1 cellular context compared by ENCODE assay signal in the genomic region with DNA sequence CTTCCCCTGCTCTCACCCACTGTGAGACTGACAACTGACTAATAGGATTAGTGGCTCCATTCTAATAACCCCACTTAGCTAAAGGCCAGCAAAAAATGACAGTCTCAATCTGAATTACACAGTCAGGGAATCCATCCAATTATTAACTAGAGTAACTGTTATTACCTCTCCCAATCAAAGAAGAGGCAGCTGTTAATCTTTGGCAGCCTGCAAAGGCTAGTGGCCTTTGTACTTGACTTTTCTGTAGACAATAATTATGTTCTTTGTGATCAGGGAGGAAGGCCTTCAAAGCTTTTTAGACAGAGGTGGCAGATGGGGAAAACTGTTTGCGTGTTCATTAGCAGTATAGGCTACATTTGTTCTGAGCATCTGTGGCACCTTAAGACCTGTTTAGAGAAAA.
TF ChIP-seq lines count a peak whose summit lies in the region.

No MANE protein-coding gene starts in this region.

TF ChIP-seq in HepG2, 621 proteins besides CTCF, POLR2A, EP300 and RAD21 (continued from another document):
- TF ChIP-seq, protein P1, sequence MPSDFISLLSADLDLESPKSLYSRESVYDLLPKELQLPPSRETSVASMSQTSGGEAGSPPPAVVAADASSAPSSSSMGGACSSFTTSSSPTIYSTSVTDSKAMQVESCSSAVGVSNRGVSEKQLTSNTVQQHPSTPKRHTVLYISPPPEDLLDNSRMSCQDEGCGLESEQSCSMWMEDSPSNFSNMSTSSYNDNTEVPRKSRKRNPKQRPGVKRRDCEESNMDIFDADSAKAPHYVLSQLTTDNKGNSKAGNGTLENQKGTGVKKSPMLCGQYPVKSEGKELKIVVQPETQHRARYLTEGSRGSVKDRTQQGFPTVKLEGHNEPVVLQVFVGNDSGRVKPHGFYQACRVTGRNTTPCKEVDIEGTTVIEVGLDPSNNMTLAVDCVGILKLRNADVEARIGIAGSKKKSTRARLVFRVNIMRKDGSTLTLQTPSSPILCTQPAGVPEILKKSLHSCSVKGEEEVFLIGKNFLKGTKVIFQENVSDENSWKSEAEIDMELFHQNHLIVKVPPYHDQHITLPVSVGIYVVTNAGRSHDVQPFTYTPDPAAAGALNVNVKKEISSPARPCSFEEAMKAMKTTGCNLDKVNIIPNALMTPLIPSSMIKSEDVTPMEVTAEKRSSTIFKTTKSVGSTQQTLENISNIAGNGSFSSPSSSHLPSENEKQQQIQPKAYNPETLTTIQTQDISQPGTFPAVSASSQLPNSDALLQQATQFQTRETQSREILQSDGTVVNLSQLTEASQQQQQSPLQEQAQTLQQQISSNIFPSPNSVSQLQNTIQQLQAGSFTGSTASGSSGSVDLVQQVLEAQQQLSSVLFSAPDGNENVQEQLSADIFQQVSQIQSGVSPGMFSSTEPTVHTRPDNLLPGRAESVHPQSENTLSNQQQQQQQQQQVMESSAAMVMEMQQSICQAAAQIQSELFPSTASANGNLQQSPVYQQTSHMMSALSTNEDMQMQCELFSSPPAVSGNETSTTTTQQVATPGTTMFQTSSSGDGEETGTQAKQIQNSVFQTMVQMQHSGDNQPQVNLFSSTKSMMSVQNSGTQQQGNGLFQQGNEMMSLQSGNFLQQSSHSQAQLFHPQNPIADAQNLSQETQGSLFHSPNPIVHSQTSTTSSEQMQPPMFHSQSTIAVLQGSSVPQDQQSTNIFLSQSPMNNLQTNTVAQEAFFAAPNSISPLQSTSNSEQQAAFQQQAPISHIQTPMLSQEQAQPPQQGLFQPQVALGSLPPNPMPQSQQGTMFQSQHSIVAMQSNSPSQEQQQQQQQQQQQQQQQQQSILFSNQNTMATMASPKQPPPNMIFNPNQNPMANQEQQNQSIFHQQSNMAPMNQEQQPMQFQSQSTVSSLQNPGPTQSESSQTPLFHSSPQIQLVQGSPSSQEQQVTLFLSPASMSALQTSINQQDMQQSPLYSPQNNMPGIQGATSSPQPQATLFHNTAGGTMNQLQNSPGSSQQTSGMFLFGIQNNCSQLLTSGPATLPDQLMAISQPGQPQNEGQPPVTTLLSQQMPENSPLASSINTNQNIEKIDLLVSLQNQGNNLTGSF (CRISPR knock-in tag; IDR thresholded peaks at IDR 0.05): no peak
- TF ChIP-seq NR2F6 (IDR thresholded peaks at IDR 0.05) (no peak), NR2F6 (CRISPR knock-in tag; IDR thresholded peaks at IDR 0.05) (0 out of 2 replicates have a peak, but pooled peaks have one; percentile 38), NCOR1 (IDR thresholded peaks at IDR 0.05; ENCODE audit: borderline replicate concordance, low read length) (peak; percentile 46; the same call in 1 of the 2 replicates)
